Comparison of ENCODE assay signal across 17 cellular contexts in the genomic region with DNA sequence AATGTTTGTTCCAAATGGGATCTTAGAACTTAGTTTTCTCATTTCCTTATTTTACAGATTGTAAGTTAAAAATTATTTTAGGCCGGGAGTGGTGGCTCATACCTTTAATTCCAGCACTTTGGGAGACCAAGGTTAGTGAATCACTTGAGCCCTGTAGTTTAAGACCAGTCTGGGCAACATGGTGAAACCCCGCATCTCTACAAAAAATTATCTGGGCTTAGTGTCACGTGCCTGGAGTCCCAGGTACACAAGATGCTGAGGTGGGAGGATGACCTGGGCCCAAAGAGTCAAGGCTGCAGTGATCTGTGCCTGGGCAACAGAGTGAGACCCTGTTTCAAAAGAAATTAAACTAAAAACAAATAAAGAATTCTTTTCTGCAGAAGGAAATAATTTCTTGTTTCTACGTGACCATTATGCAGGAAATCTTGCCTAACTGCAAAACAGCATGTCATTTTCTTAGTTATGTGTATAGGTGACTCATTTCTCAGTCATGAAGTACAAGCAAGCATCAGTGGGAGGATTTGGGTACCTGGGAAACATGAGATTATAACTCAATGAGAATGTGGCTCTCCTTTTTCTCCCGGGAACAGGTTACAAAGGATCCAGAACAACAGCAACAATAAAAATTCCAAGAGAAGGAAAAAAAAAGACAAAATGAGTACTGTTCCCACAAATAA.
A peak's percentile ranks its signal among the peaks of the same experiment; 100 is the strongest.
DNase-seq lines count a peak whose midpoint lies in the region; ATAC-seq and TF ChIP-seq lines count a peak whose summit lies in the region.
"Had no signal": no experiment of that assay in that cellular context is flagged by ENCODE, and none has a peak within 500 bp of the region (broad histone marks: within the 10 kb centered on the region; RNA-seq: fewer than 3 reads in every experiment).

No MANE protein-coding gene starts in this region.

- no peak overlapping the region for H2BK12ac ChIP-seq in trophoblast cell (ENCODE audit: low read length)

- peaks cover 4% of the 10 kb centered on the region for H3K4me1 ChIP-seq in PC-3 (ENCODE audit: insufficient read depth, low read length)
- no peaks in the 10 kb centered on the region for H3K4me1 ChIP-seq in trophoblast cell (ENCODE audit: control insufficient read depth in 1 of 2, insufficient read depth in 2 of 2, low read length in 2 of 2)
- H3K4me1 ChIP-seq: testis had no signal

- ATAC-seq in PC-3 (peak; percentile 97), HG03097 (IDR thresholded peaks at IDR 0.05; ENCODE audit: low FRiP score, unreplicated experiment) (no peak)
- ATAC-seq: naive thymus-derived CD8-positive, alpha-beta T cell had no signal

- H2AFZ ChIP-seq in PC-3 (ENCODE audit: low read length) (peak overlapping the region; percentile 46; the same call in 1 of the 2 replicates), trophoblast cell (ENCODE audit: insufficient read depth, low read length, poor library complexity) (no peak overlapping the region)

- no peak overlapping the region for H3K18ac ChIP-seq in trophoblast cell (ENCODE audit: low read length)

- no peak overlapping the region for H3K23ac ChIP-seq in trophoblast cell (ENCODE audit: low read length)

- no peak overlapping the region for H3K4me3 ChIP-seq in PC-3 (ENCODE audit: low read length)
- H3K4me3 ChIP-seq in trophoblast cell (ENCODE audit: low read depth, low read length), result no peak overlapping the region
- H3K4me3 ChIP-seq: testis had no signal

- no peak overlapping the region for H3K14ac ChIP-seq in trophoblast cell (ENCODE audit: low read length)

- CTCF ChIA-PET in PC-3 (lab: Charles Lee), result no interaction called here

- H3K27ac ChIP-seq in PC-3 (ENCODE audit: low read length) (peak overlapping the region; percentile 52), epithelial cell of prostate (no peak overlapping the region), trophoblast cell (ENCODE audit: low read depth, low read length) (no peak overlapping the region)
- H3K27ac ChIP-seq: HL-60, testis had no signal

- intact Hi-C loops in PC-3 (cut with micrococcal nuclease), result no loop called here

- H2BK5ac ChIP-seq in trophoblast cell (ENCODE audit: low read depth, low read length, poor library complexity), result no peak overlapping the region

- no peaks in the 10 kb centered on the region for H3K79me1 ChIP-seq in trophoblast cell (ENCODE audit: low read length)

- DNase-seq in H4 (ENCODE audit: low spot score), result peak; percentile 68
- DNase-seq in PC-3, result peak; percentile 71
- DNase-seq in epithelial cell of prostate (ENCODE audit: low read depth, low spot score), result peak; percentile 46
- DNase-seq in trophoblast cell, result peak; percentile 5 to 75
- no peak for DNase-seq in AG08396 (ENCODE audit: low spot score)
- DNase-seq in activated naive CD8-positive, alpha-beta T cell treated with anti-CD3 and anti-CD28 coated beads for 36 hours, result no peak
- DNase-seq in SW480 (ENCODE audit: low spot score), result no peak
- DNase-seq: activated effector memory CD4-positive, alpha-beta T cell treated with Interleukin-2 at 50 U/mL for 16 hours; Karpas-422; naive thymus-derived CD8-positive, alpha-beta T cell; NCI-H2171 treated with DMSO at 0.1 percent for 48 hours; Right ventricle myocardium superior; T-helper 2 cell; testis had no signal

- H3K9me3 Mint-ChIP-seq in activated naive CD8-positive, alpha-beta T cell treated with anti-CD3 and anti-CD28 coated beads for 36 hours, result no peaks in the 10 kb centered on the region
- H3K9me3 Mint-ChIP-seq: naive thymus-derived CD8-positive, alpha-beta T cell had no signal

- no CpG with 5 or more reads among the region's 5 CpGs for WGBS in trophoblast cell (ENCODE audit: extremely low coverage, insufficient coverage, insufficient read length)

- H3K9me3 ChIP-seq in PC-3 (ENCODE audit: low read length) (no peaks in the 10 kb centered on the region), trophoblast cell (ENCODE audit: insufficient read depth, low read depth, low read length) (no peaks in the 10 kb centered on the region)
- H3K9me3 ChIP-seq: testis had no signal

- no peak overlapping the region for H3K27ac Mint-ChIP-seq in activated naive CD8-positive, alpha-beta T cell treated with anti-CD3 and anti-CD28 coated beads for 36 hours
- H3K27ac Mint-ChIP-seq: B cell; naive thymus-derived CD8-positive, alpha-beta T cell had no signal

- no peak overlapping the region for H4K8ac ChIP-seq in trophoblast cell (ENCODE audit: low read depth, low read length)

- POLR2A ChIA-PET in PC-3 (lab: Charles Lee; ENCODE audit: unreplicated experiment), result no interaction called here

- no peaks in the 10 kb centered on the region for H3K27me3 Mint-ChIP-seq in activated naive CD8-positive, alpha-beta T cell treated with anti-CD3 and anti-CD28 coated beads for 36 hours
- H3K27me3 Mint-ChIP-seq: B cell; naive thymus-derived CD8-positive, alpha-beta T cell had no signal

- no peaks in the 10 kb centered on the region for H3F3A ChIP-seq in PC-3 (ENCODE audit: low read length, unreplicated experiment)

- H3K27me3 ChIP-seq in PC-3 (ENCODE audit: low read length) (no peaks in the 10 kb centered on the region), trophoblast cell (ENCODE audit: insufficient read depth, low read length) (no peaks in the 10 kb centered on the region)
- H3K27me3 ChIP-seq: testis had no signal

- no peaks in the 10 kb centered on the region for H3K4me1 Mint-ChIP-seq in activated naive CD8-positive, alpha-beta T cell treated with anti-CD3 and anti-CD28 coated beads for 36 hours
- H3K4me1 Mint-ChIP-seq: B cell; naive thymus-derived CD8-positive, alpha-beta T cell had no signal

- no peak for TF ChIP-seq CTCF in PC-3 (conservative IDR thresholded peaks at IDR 0.05; ENCODE audit: low read depth, low read length)

- no peaks in the 10 kb centered on the region for H3K36me3 ChIP-seq in PC-3 (ENCODE audit: low read depth, low read length)
- H3K36me3 ChIP-seq in trophoblast cell (ENCODE audit: control insufficient read depth in 1 of 2, insufficient read depth in 2 of 2, low read length in 2 of 2), result no peaks in the 10 kb centered on the region

- H3K9ac ChIP-seq in PC-3 (ENCODE audit: low read length), result no peak overlapping the region
- no peak overlapping the region for H3K9ac ChIP-seq in trophoblast cell (ENCODE audit: low read length)

- no peak overlapping the region for H3K4me3 Mint-ChIP-seq in activated naive CD8-positive, alpha-beta T cell treated with anti-CD3 and anti-CD28 coated beads for 36 hours
- H3K4me3 Mint-ChIP-seq: B cell; naive thymus-derived CD8-positive, alpha-beta T cell had no signal

- no peak overlapping the region for H2BK120ac ChIP-seq in trophoblast cell (ENCODE audit: insufficient read depth, low read length, poor library complexity)

- H3K79me2 ChIP-seq in PC-3 (ENCODE audit: low read length), result no peaks in the 10 kb centered on the region
- H3K79me2 ChIP-seq in trophoblast cell (ENCODE audit: control insufficient read depth, insufficient read depth, low read length, poor library complexity), result no peaks in the 10 kb centered on the region

- H3K9me2 ChIP-seq in PC-3 (replicated peaks; ENCODE audit: low read length), result no peaks in the 10 kb centered on the region

- H3K36me3 Mint-ChIP-seq in activated naive CD8-positive, alpha-beta T cell treated with anti-CD3 and anti-CD28 coated beads for 36 hours, result no peaks in the 10 kb centered on the region
- H3K36me3 Mint-ChIP-seq: naive thymus-derived CD8-positive, alpha-beta T cell had no signal

- peak overlapping the region; percentile 69 for H3K4me2 ChIP-seq in PC-3 (ENCODE audit: low read length)
- H3K4me2 ChIP-seq in trophoblast cell (ENCODE audit: low read length), result no peak overlapping the region

- no peak overlapping the region for H4K91ac ChIP-seq in trophoblast cell (ENCODE audit: low read depth, low read length)

- H3K4ac ChIP-seq in trophoblast cell (ENCODE audit: low read depth, low read length), result no peak overlapping the region

- no peaks in the 10 kb centered on the region for H4K20me1 ChIP-seq in PC-3 (ENCODE audit: low read length)

- no peak overlapping the region for H2AK5ac ChIP-seq in trophoblast cell (ENCODE audit: low read length)

- BruUV-seq in PC-3 (replicated peaks; lab: Mats Ljungman, UMichigan), result no TSS peak

- H4K12ac ChIP-seq in trophoblast cell (ENCODE audit: low read depth, low read length), result no peak overlapping the region

Comparison
In these comparisons a context has a peak if more than half of its experiments do, and no peak if none do; other contexts are left out.
1. DNase-seq: peak in H4 (single experiment), PC-3 (single experiment), epithelial cell of prostate (single experiment) and trophoblast cell (2 of 2); none in AG08396 (single experiment), activated naive CD8-positive, alpha-beta T cell treated with anti-CD3 and anti-CD28 coated beads for 36 hours (single experiment) and SW480 (single experiment).